ENCODE assay signal across 10 cellular contexts in the genomic region with DNA sequence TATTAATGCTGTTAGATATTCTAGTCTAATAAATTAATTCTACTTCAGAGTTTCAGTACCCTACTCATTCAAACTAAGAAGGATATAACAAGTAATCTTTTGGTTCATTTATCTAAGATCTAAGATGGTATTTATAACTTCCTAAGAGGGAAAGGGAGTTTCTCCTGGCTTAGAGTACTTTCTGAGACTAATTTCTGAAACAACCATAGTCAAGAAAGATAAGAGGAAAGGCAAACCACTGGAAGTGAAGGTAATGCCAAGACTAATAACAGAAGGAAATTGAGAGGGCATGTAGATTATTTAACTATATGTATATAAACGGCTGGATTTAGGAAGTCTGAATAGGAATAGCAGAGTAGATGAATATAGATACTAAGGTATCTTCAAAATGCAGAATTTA.
DNase-seq lines count a peak whose midpoint lies in the region; ATAC-seq, FAIRE-seq and TF ChIP-seq lines count a peak whose summit lies in the region.
"Had no signal": no experiment of that assay in that cellular context is flagged by ENCODE, and none has a peak within 500 bp of the region (broad histone marks: within the 10 kb centered on the region; RNA-seq: fewer than 3 reads in every experiment).

No MANE protein-coding gene starts in this region.

- H4K20me1 ChIP-seq in Loucy (ENCODE audit: insufficient read depth, low read length, poor library complexity, severe bottlenecking) (peaks cover 4% of the 10 kb centered on the region), K562 (replicated peaks; ENCODE audit: control insufficient read depth, insufficient read depth, low read length) (no peaks in the 10 kb centered on the region)

- no peaks in the 10 kb centered on the region for H3K9me1 ChIP-seq in K562 (ENCODE audit: control insufficient read depth, insufficient read depth, low read length)

- TF ChIP-seq CTCF in Loucy (conservative IDR thresholded peaks at IDR 0.05; ENCODE audit: low read length) (no peak), K562 (IDR thresholded peaks at IDR 0.05 in 2 of 3, conservative IDR thresholded peaks at IDR 0.05 in 1 of 3; ENCODE audit: insufficient read depth in 2 of 3, low read depth in 1 of 3, low read length in 3 of 3) (no peak), mesothelial cell of epicardium (IDR thresholded peaks at IDR 0.05; ENCODE audit: unreplicated experiment) (no peak), tibial artery (IDR thresholded peaks at IDR 0.05) (no peak), progenitor cell of endocrine pancreas (IDR thresholded peaks at IDR 0.05; ENCODE audit: unreplicated experiment) (no peak)

- intact Hi-C loops in K562 (cut with micrococcal nuclease) (loop anchor here (2.0 to 10.0 kb wide), 2 partner anchors 82 to 244 kb away; a partner anchor contains a TSS), tibial artery (cut with DNase I; ENCODE audit: low total_unique reads) (loop anchor here (2.0 to 10.0 kb wide), 3 partner anchors 82 to 348 kb away; no protein-coding TSS in a partner anchor)
- intact Hi-C loops in activated CD4-positive, alpha-beta T cell treated with anti-CD3 and anti-CD28 coated beads, Interleukin-2, amount 10 ng/mL, durations not matched to agents 24 days and 14 days (cut with micrococcal nuclease) = loop anchor here (2.0 to 5.0 kb wide), 4 partner anchors 79 to 660 kb away; a partner anchor contains a TSS

- H3K4me3 ChIP-seq in Loucy (ENCODE audit: low read length, poor library complexity, severe bottlenecking) (no peak overlapping the region), K562 (no peak overlapping the region), tibial artery (no peak overlapping the region)

- no peaks in the 10 kb centered on the region for H3K27me3 Mint-ChIP-seq in mesothelial cell of epicardium (ENCODE audit: low read depth)
- no peaks in the 10 kb centered on the region for H3K27me3 Mint-ChIP-seq in activated CD4-positive, alpha-beta T cell treated with anti-CD3 and anti-CD28 coated beads, Interleukin-2, amount 10 ng/mL, durations not matched to agents 24 days and 14 days
- H3K27me3 Mint-ChIP-seq in progenitor cell of endocrine pancreas = no peaks in the 10 kb centered on the region
- H3K27me3 Mint-ChIP-seq: activated naive CD4-positive, alpha-beta T cell treated with anti-CD3 and anti-CD28 coated beads, Interleukin-2, amount 10 ng/mL, durations not matched to agents 7 days and 5 days; natural killer cell treated with Interleukin-12 subunit alpha and Interleukin-12 subunit beta and Interleukin-15 and Interleukin-18, amount 100 ng/mL, for 72 hours had no signal

- ATAC-seq in K562 = no peak

- TF ChIP-seq POLR2A in K562 (conservative IDR thresholded peaks at IDR 0.05) = no peak

- H3K4me3 Mint-ChIP-seq in mesothelial cell of epicardium = no peak overlapping the region
- no peak overlapping the region for H3K4me3 Mint-ChIP-seq in activated CD4-positive, alpha-beta T cell treated with anti-CD3 and anti-CD28 coated beads, Interleukin-2, amount 10 ng/mL, durations not matched to agents 24 days and 14 days
- H3K4me3 Mint-ChIP-seq in progenitor cell of endocrine pancreas (ENCODE audit: low read depth) = no peak overlapping the region
- H3K4me3 Mint-ChIP-seq: activated naive CD4-positive, alpha-beta T cell treated with anti-CD3 and anti-CD28 coated beads, Interleukin-2, amount 10 ng/mL, durations not matched to agents 7 days and 5 days had no signal

- no peak for FAIRE-seq in K562 (lab: Jason Lieb, UNC)

- H3K4me2 ChIP-seq in Loucy (ENCODE audit: low read depth, low read length, poor library complexity, severe bottlenecking) (peak overlapping the region; percentile 69), K562 (ENCODE audit: insufficient read depth, low read length) (no peak overlapping the region)

- DNase-seq in K562 (ENCODE audit: extremely low read depth in 1 of 4, low spot score in 3 of 4) (no peak), mesothelial cell of epicardium (ENCODE audit: low spot score in 2 of 2, unreplicated experiment in 2 of 2) (no peak), tibial artery (no peak), progenitor cell of endocrine pancreas (ENCODE audit: low spot score, unreplicated experiment) (no peak)
- no peak for DNase-seq in activated CD4-positive, alpha-beta T cell treated with anti-CD3 and anti-CD28 coated beads, Interleukin-2, amount 50 U/mL, for 4 hours
- no peak for DNase-seq in activated CD4-positive, alpha-beta T cell treated with anti-CD3 and anti-CD28 coated beads, Interleukin-2, amount 10 ng/mL, durations not matched to agents 24 days and 14 days
- DNase-seq: effector CD4-positive, alpha-beta T cell had no signal

- peaks cover 58% of the 10 kb centered on the region for H3K4me1 ChIP-seq in Loucy (ENCODE audit: insufficient read depth, low read length, poor library complexity, severe bottlenecking)
- H3K4me1 ChIP-seq in K562 (replicated peaks in 1 of 2; ENCODE audit: control insufficient read depth in 2 of 2, insufficient read depth in 2 of 2, low read length in 2 of 2) = peaks cover 0 to 9% of the 10 kb centered on the region in 2 experiments; a peak in 2 of 5 replicates
- peaks cover 0 to 23% (median 4%) of the 10 kb centered on the region in 4 donors for H3K4me1 ChIP-seq in tibial artery

- H3K27ac Mint-ChIP-seq in mesothelial cell of epicardium (peak overlapping the region; percentile 62), progenitor cell of endocrine pancreas (no peak overlapping the region)
- H3K27ac Mint-ChIP-seq in activated CD4-positive, alpha-beta T cell treated with anti-CD3 and anti-CD28 coated beads, Interleukin-2, amount 10 ng/mL, durations not matched to agents 24 days and 14 days = no peak overlapping the region
- H3K27ac Mint-ChIP-seq: activated naive CD4-positive, alpha-beta T cell treated with anti-CD3 and anti-CD28 coated beads, Interleukin-2, amount 10 ng/mL, durations not matched to agents 7 days and 5 days had no signal

- H3K27ac ChIP-seq in K562 (ENCODE audit: extremely low read depth, low read depth, low read length) (peak overlapping the region; percentile 12; the same call in 1 of the 3 replicates), tibial artery (peak overlapping the region; percentile 41 to 51)

- POLR2A ChIA-PET in K562 (lab: Yijun Ruan, JAX) = no interaction called here

- H3F3A ChIP-seq in Loucy (ENCODE audit: low read depth) = 0 out of 2 replicates have a peak, but pooled peaks cover 7% of the 10 kb centered on the region

- H3K9me3 ChIP-seq in Loucy (ENCODE audit: insufficient read depth, low read depth, low read length) = no peaks in the 10 kb centered on the region
- H3K9me3 ChIP-seq in K562 (replicated peaks; ENCODE audit: control insufficient read depth, insufficient read depth, low read depth, low read length) = no peaks in the 10 kb centered on the region
- no peaks in the 10 kb centered on the region for H3K9me3 ChIP-seq in tibial artery

- peaks cover 13% of the 10 kb centered on the region for H3K4me1 Mint-ChIP-seq in mesothelial cell of epicardium
- peaks cover 6% of the 10 kb centered on the region for H3K4me1 Mint-ChIP-seq in activated CD4-positive, alpha-beta T cell treated with anti-CD3 and anti-CD28 coated beads, Interleukin-2, amount 10 ng/mL, durations not matched to agents 24 days and 14 days
- peaks cover 2% of the 10 kb centered on the region for H3K4me1 Mint-ChIP-seq in progenitor cell of endocrine pancreas (ENCODE audit: low read depth)
- H3K4me1 Mint-ChIP-seq: activated naive CD4-positive, alpha-beta T cell treated with anti-CD3 and anti-CD28 coated beads, Interleukin-2, amount 10 ng/mL, durations not matched to agents 7 days and 5 days had no signal

- 52% methylated on average over 1 of the region's 1 CpG for WGBS in K562 (ENCODE audit: insufficient coverage, low coverage, missing lambda C conversion rate)

- H3K36me3 Mint-ChIP-seq in mesothelial cell of epicardium = peaks cover 28% of the 10 kb centered on the region
- peaks cover 6% of the 10 kb centered on the region for H3K36me3 Mint-ChIP-seq in activated CD4-positive, alpha-beta T cell treated with anti-CD3 and anti-CD28 coated beads, Interleukin-2, amount 10 ng/mL, durations not matched to agents 24 days and 14 days (ENCODE audit: low read depth)
- peaks cover 15% of the 10 kb centered on the region for H3K36me3 Mint-ChIP-seq in progenitor cell of endocrine pancreas (ENCODE audit: insufficient read depth)
- H3K36me3 Mint-ChIP-seq: natural killer cell treated with Interleukin-12 subunit alpha and Interleukin-12 subunit beta and Interleukin-15 and Interleukin-18, amount 100 ng/mL, for 72 hours had no signal

- peaks cover 15% of the 10 kb centered on the region for H3K9me3 Mint-ChIP-seq in mesothelial cell of epicardium
- H3K9me3 Mint-ChIP-seq in activated CD4-positive, alpha-beta T cell treated with anti-CD3 and anti-CD28 coated beads, Interleukin-2, amount 10 ng/mL, durations not matched to agents 24 days and 14 days = no peaks in the 10 kb centered on the region
- peaks cover 10% of the 10 kb centered on the region for H3K9me3 Mint-ChIP-seq in progenitor cell of endocrine pancreas (ENCODE audit: low read depth)
- H3K9me3 Mint-ChIP-seq: activated naive CD4-positive, alpha-beta T cell treated with anti-CD3 and anti-CD28 coated beads, Interleukin-2, amount 10 ng/mL, durations not matched to agents 7 days and 5 days; natural killer cell treated with Interleukin-12 subunit alpha and Interleukin-12 subunit beta and Interleukin-15 and Interleukin-18, amount 100 ng/mL, for 72 hours had no signal

- no peak overlapping the region for H3K9ac ChIP-seq in Loucy (ENCODE audit: low read depth, low read length, poor library complexity, severe bottlenecking)
- H3K9ac ChIP-seq in K562 (ENCODE audit: insufficient read depth in 1 of 2, low read depth in 2 of 2, low read length in 2 of 2) = peak overlapping the region in 1 of 2 experiments; percentile 6; a peak in 2 of 4 replicates

- H3K36me3 ChIP-seq in Loucy (ENCODE audit: insufficient read depth, low read length) = peaks cover 13% of the 10 kb centered on the region
- H3K36me3 ChIP-seq in K562 (ENCODE audit: control insufficient read depth, insufficient read depth, low read length) = no peaks in the 10 kb centered on the region
- H3K36me3 ChIP-seq in tibial artery = no peaks in the 10 kb centered on the region

- no peaks in the 10 kb centered on the region for H3K9me2 ChIP-seq in Loucy (replicated peaks; ENCODE audit: low read depth, low read length)

- no peak for TF ChIP-seq RAD21 in K562 (CRISPR knock-in tag; conservative IDR thresholded peaks at IDR 0.05 in 1 of 2, IDR thresholded peaks at IDR 0.05 in 1 of 2)

- in situ Hi-C loops in K562 (cut with MboI) = loop anchor here (5.0 to 25.0 kb wide), 2 partner anchors 346 to 656 kb away; no protein-coding TSS in a partner anchor

- no peak overlapping the region for H2AFZ ChIP-seq in Loucy (ENCODE audit: low read length)
- H2AFZ ChIP-seq in K562 (ENCODE audit: low read depth, low read length) = no peak overlapping the region

- BruUV-seq in K562 (replicated peaks; lab: Mats Ljungman, UMichigan) = no TSS peak

- CTCF ChIA-PET in K562 (lab: Yijun Ruan, JAX; ENCODE audit: low intra/inter-chr PET ratio) = interaction anchor here (0.6 to 1.9 kb wide), 2 partner anchors 268 to 660 kb away, joined by 3 to 9 read pairs; no protein-coding TSS in a partner anchor

- H3K27me3 ChIP-seq in Loucy (ENCODE audit: insufficient read depth, low read length, poor library complexity, severe bottlenecking) (no peaks in the 10 kb centered on the region), K562 (ENCODE audit: control insufficient read depth in 2 of 2, insufficient read depth in 2 of 2, low read length in 2 of 2) (no peaks in the 10 kb centered on the region), tibial artery (no peaks in the 10 kb centered on the region)

- TF ChIP-seq EP300 in K562 (IDR thresholded peaks at IDR 0.05; ENCODE audit: low read length) = no peak

- H3K79me2 ChIP-seq in Loucy (ENCODE audit: insufficient read depth, low read length) = peaks cover 46% of the 10 kb centered on the region
- H3K79me2 ChIP-seq in K562 (ENCODE audit: control insufficient read depth, insufficient read depth, low read length) = no peaks in the 10 kb centered on the region
